2 cellular contexts compared by ENCODE assay signal in genomic region chr4:186201535-186202230, GRCh38.
TF ChIP-seq lines count a peak whose summit lies in the region.

No MANE protein-coding gene starts in this region.

TF ChIP-seq in K562, 482 proteins besides CTCF, POLR2A, EP300 and RAD21 (continued from another document):
- TF ChIP-seq GTF2B (IDR thresholded peaks at IDR 0.05; ENCODE audit: extremely low read depth, insufficient read length) (no peak), STAT5A (IDR thresholded peaks at IDR 0.05; ENCODE audit: borderline replicate concordance, low read length) (no peak), POLR2AphosphoS5 (IDR thresholded peaks at IDR 0.05; ENCODE audit: control insufficient read depth, insufficient read depth, low read depth, low read length) (no peak), MYNN (IDR thresholded peaks at IDR 0.05) (0 out of 2 replicates have a peak, but pooled peaks have one; percentile 33), MYNN (CRISPR knock-in tag; IDR thresholded peaks at IDR 0.05) (no peak), MECOM (CRISPR knock-in tag; IDR thresholded peaks at IDR 0.05) (no peak), CREBBP (IDR thresholded peaks at IDR 0.05; ENCODE audit: low read depth, low read length) (no peak), ZC3H4 (CRISPR knock-in tag; IDR thresholded peaks at IDR 0.05; ENCODE audit: borderline replicate concordance) (no peak), RBFOX2 (IDR thresholded peaks at IDR 0.05; ENCODE audit: low read depth, low read length) (no peak), ZNF165 (CRISPR knock-in tag; IDR thresholded peaks at IDR 0.05; ENCODE audit: borderline replicate concordance) (no peak), THAP7 (CRISPR knock-in tag; IDR thresholded peaks at IDR 0.05) (no peak), COPS2 (conservative IDR thresholded peaks at IDR 0.05) (no peak), USF2 (CRISPR knock-in tag; IDR thresholded peaks at IDR 0.05) (peak; percentile 9; the same call in 1 of the 2 replicates), ZNF311 (CRISPR knock-in tag; IDR thresholded peaks at IDR 0.05) (no peak), THRB (CRISPR knock-in tag; conservative IDR thresholded peaks at IDR 0.05) (no peak), ZBTB12 (CRISPR knock-in tag; IDR thresholded peaks at IDR 0.05) (no peak), CC2D1A (IDR thresholded peaks at IDR 0.05) (no peak), CREM (IDR thresholded peaks at IDR 0.05; ENCODE audit: low read depth) (peak; percentile 46; the same call in 1 of the 2 replicates)

TF ChIP-seq in HepG2, 621 proteins besides CTCF, POLR2A, EP300 and RAD21 (continued from another document and continues in another):
- TF ChIP-seq NR2F1 (CRISPR knock-in tag; IDR thresholded peaks at IDR 0.05) (0 out of 4 replicates have a peak, but pooled peaks of 1 of the 2 experiments have one; percentile 23), ZNF605 (CRISPR knock-in tag; IDR thresholded peaks at IDR 0.05) (0 out of 2 replicates have a peak, but pooled peaks have one; percentile 37), SAP130 (CRISPR knock-in tag; IDR thresholded peaks at IDR 0.05; ENCODE audit: low read depth) (peak; percentile 56; the same call in 1 of the 2 replicates), PREB (CRISPR knock-in tag; IDR thresholded peaks at IDR 0.05) (no peak), AFF4 (CRISPR knock-in tag; IDR thresholded peaks at IDR 0.05) (no peak), TFDP1 (CRISPR knock-in tag; IDR thresholded peaks at IDR 0.05; ENCODE audit: borderline replicate concordance) (peak; percentile 24; the same call in 1 of the 2 replicates), RXRA (CRISPR knock-in tag; IDR thresholded peaks at IDR 0.05) (no peak), CC2D1A (CRISPR knock-in tag; IDR thresholded peaks at IDR 0.05) (no peak), MIER2 (CRISPR knock-in tag; IDR thresholded peaks at IDR 0.05) (0 out of 2 replicates have a peak, but pooled peaks have one; percentile 25), MED8 (CRISPR knock-in tag; IDR thresholded peaks at IDR 0.05; ENCODE audit: insufficient replicate concordance) (no peak), IRF2 (CRISPR knock-in tag; IDR thresholded peaks at IDR 0.05) (0 out of 2 replicates have a peak, but pooled peaks have one; percentile 48), ETV6 (CRISPR knock-in tag; conservative IDR thresholded peaks at IDR 0.05) (no peak), ZSCAN5A (CRISPR knock-in tag; IDR thresholded peaks at IDR 0.05; ENCODE audit: borderline replicate concordance) (no peak), PTBP1 (IDR thresholded peaks at IDR 0.05; ENCODE audit: low read depth, low read length, poor library complexity, severe bottlenecking) (no peak), MAX (IDR thresholded peaks at IDR 0.05) (peak; percentile 85), ZNF580 (CRISPR knock-in tag; IDR thresholded peaks at IDR 0.05; ENCODE audit: borderline replicate concordance, low read depth) (0 out of 2 replicates have a peak, but pooled peaks have one; percentile 64), ATF1 (CRISPR knock-in tag; IDR thresholded peaks at IDR 0.05) (no peak), MTF2 (CRISPR knock-in tag; IDR thresholded peaks at IDR 0.05; ENCODE audit: borderline replicate concordance) (no peak), ZNF766 (CRISPR knock-in tag; IDR thresholded peaks at IDR 0.05; ENCODE audit: borderline replicate concordance) (0 out of 2 replicates have a peak, but pooled peaks have one; percentile 28), MXD4 (CRISPR knock-in tag; IDR thresholded peaks at IDR 0.05) (peak; percentile 60; the same call in 1 of the 2 replicates), RFXANK (CRISPR knock-in tag; IDR thresholded peaks at IDR 0.05) (0 out of 2 replicates have a peak, but pooled peaks have one; percentile 39), ZNF644 (CRISPR knock-in tag; IDR thresholded peaks at IDR 0.05; ENCODE audit: low read depth) (peak; percentile 73; the same call in 1 of the 2 replicates), ZNF772 (CRISPR knock-in tag; IDR thresholded peaks at IDR 0.05) (no peak), ZNF441 (CRISPR knock-in tag; IDR thresholded peaks at IDR 0.05; ENCODE audit: borderline replicate concordance) (no peak), REPIN1 (CRISPR knock-in tag; IDR thresholded peaks at IDR 0.05; ENCODE audit: borderline replicate concordance, low read depth) (no peak), JUND (CRISPR knock-in tag; IDR thresholded peaks at IDR 0.05) (no peak), HIC2 (CRISPR knock-in tag; IDR thresholded peaks at IDR 0.05; ENCODE audit: low read depth) (peak; percentile 73), MYC (CRISPR knock-in tag; IDR thresholded peaks at IDR 0.05; ENCODE audit: borderline replicate concordance) (peak; percentile 85), MNT (IDR thresholded peaks at IDR 0.05) (peak; percentile 74), ARID5B (CRISPR knock-in tag; IDR thresholded peaks at IDR 0.05) (peak; percentile 50), GMEB1 (CRISPR knock-in tag; IDR thresholded peaks at IDR 0.05; ENCODE audit: borderline replicate concordance) (no peak), KAT8 (CRISPR knock-in tag; IDR thresholded peaks at IDR 0.05) (peak; percentile 49; the same call in 1 of the 2 replicates), HNRNPK (IDR thresholded peaks at IDR 0.05; ENCODE audit: low read depth, low read length, poor library complexity, severe bottlenecking) (no peak), SRSF4 (IDR thresholded peaks at IDR 0.05; ENCODE audit: low read depth, low read length, poor library complexity, severe bottlenecking) (no peak)
